In the genomic region with DNA sequence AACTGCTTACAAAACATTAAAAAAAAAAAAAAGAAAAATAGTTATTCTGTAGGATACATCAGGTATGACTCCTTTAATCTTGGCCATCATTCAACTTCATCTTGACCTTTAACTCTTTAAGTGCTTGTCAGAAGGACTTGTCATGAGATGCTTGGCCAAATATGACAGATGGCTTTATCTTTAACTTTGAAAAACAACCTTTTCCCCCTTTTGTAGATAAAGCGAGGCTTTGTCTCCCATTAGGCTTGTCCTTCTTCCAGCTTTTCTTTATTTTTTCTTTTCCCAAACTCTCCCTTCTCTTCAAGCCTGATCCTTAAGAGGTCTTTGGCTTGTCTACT, we compare ENCODE assay signal across 9 cellular contexts. TPM values are rescaled to one million over a fixed set of nuclear protein-coding genes. Genes with fewer than 3 reads are reported as not detected.
DNase-seq lines count a peak whose midpoint lies in the region; ATAC-seq and TF ChIP-seq lines count a peak whose summit lies in the region.
"Had no signal": no experiment of that assay in that cellular context is flagged by ENCODE, and none has a peak within 500 bp of the region (broad histone marks: within the 10 kb centered on the region; RNA-seq: fewer than 3 reads in every experiment).

No MANE protein-coding gene starts in this region.

- H3K4me3 Mint-ChIP-seq in activated T-cell treated with anti-CD3 and anti-CD28 coated beads, Interleukin-2, amount 50 U/mL, for 72 hours, result peak overlapping the region; percentile 85 to 93
- peak overlapping the region; percentile 92 to 97 (median 96) for H3K4me3 Mint-ChIP-seq in T-cell
- peak overlapping the region; percentile 82 to 93 for H3K4me3 Mint-ChIP-seq in stimulated activated naive CD8-positive, alpha-beta T cell treated with anti-CD3 and anti-CD28 coated beads, Interleukin-15, amount 100 ng/mL, for 72 hours

- H3K9me3 Mint-ChIP-seq in activated T-cell treated with anti-CD3 and anti-CD28 coated beads, Interleukin-2, amount 50 U/mL, for 72 hours, result no peaks in the 10 kb centered on the region
- no peaks in the 10 kb centered on the region for H3K9me3 Mint-ChIP-seq in T-cell
- H3K9me3 Mint-ChIP-seq in stimulated activated naive CD8-positive, alpha-beta T cell treated with anti-CD3 and anti-CD28 coated beads, Interleukin-15, amount 100 ng/mL, for 72 hours, result no peaks in the 10 kb centered on the region

- ATAC-seq in activated T-cell treated with anti-CD3 and anti-CD28 coated beads, Interleukin-2, amount 50 U/mL, for 72 hours (replicated peaks in 1 of 2), result no peak
- ATAC-seq in T-cell (replicated peaks in 1 of 4) (no peak), HG03135 (IDR thresholded peaks at IDR 0.05; ENCODE audit: unreplicated experiment) (no peak), GM19328 (IDR thresholded peaks at IDR 0.05; ENCODE audit: unreplicated experiment) (no peak)
- no peak for ATAC-seq in stimulated activated naive CD8-positive, alpha-beta T cell treated with anti-CD3 and anti-CD28 coated beads, Interleukin-15, amount 100 ng/mL, for 72 hours

- peak overlapping the region; percentile 98 for H3K27ac Mint-ChIP-seq in activated T-cell treated with anti-CD3 and anti-CD28 coated beads, Interleukin-2, amount 50 U/mL, for 72 hours
- peak overlapping the region; percentile 66 to 87 for H3K27ac Mint-ChIP-seq in T-cell
- peak overlapping the region; percentile 13 to 93 for H3K27ac Mint-ChIP-seq in stimulated activated naive CD8-positive, alpha-beta T cell treated with anti-CD3 and anti-CD28 coated beads, Interleukin-15, amount 100 ng/mL, for 72 hours

- CTCF ChIA-PET in T-cell (lab: Charles Lee), result no interaction called here

- peaks cover 61% of the 10 kb centered on the region for H3K4me1 Mint-ChIP-seq in activated T-cell treated with anti-CD3 and anti-CD28 coated beads, Interleukin-2, amount 50 U/mL, for 72 hours (ENCODE audit: low read depth)
- H3K4me1 Mint-ChIP-seq in T-cell, result peaks cover 66 to 72% (median 66%) of the 10 kb centered on the region in 3 donors
- H3K4me1 Mint-ChIP-seq in stimulated activated naive CD8-positive, alpha-beta T cell treated with anti-CD3 and anti-CD28 coated beads, Interleukin-15, amount 100 ng/mL, for 72 hours, result peaks cover 55% of the 10 kb centered on the region

- no peak for TF ChIP-seq CTCF in fibroblast of the aortic adventitia (IDR thresholded peaks at IDR 0.05; ENCODE audit: insufficient read depth, low read length)

- peak overlapping the region; percentile 94 for H3K4me3 ChIP-seq in fibroblast of the aortic adventitia (ENCODE audit: low read depth, low read length)

- POLR2A ChIA-PET in T-cell (lab: Charles Lee), result interaction anchor here (0.6 kb wide), 2 partner anchors 887 to 1453 kb away, joined by 3 to 9 read pairs; a partner anchor contains a TSS

- peaks cover 23 to 53% of the 10 kb centered on the region in 2 donors for H3K36me3 Mint-ChIP-seq in activated T-cell treated with anti-CD3 and anti-CD28 coated beads, Interleukin-2, amount 50 U/mL, for 72 hours (ENCODE audit: insufficient read depth in 2 of 2)
- peaks cover 21% of the 10 kb centered on the region for H3K36me3 Mint-ChIP-seq in T-cell

- H3K27me3 Mint-ChIP-seq in activated T-cell treated with anti-CD3 and anti-CD28 coated beads, Interleukin-2, amount 50 U/mL, for 72 hours (ENCODE audit: low read depth), result no peaks in the 10 kb centered on the region
- no peaks in the 10 kb centered on the region for H3K27me3 Mint-ChIP-seq in T-cell
- H3K27me3 Mint-ChIP-seq in stimulated activated naive CD8-positive, alpha-beta T cell treated with anti-CD3 and anti-CD28 coated beads, Interleukin-15, amount 100 ng/mL, for 72 hours, result no peaks in the 10 kb centered on the region

- no peak for DNase-seq in activated T-cell treated with anti-CD3 and anti-CD28 coated beads, Interleukin-2, amount 50 U/mL, for 72 hours
- no peak for DNase-seq in activated T-cell treated with anti-CD3 and anti-CD28 coated beads, Interleukin-2, amount 50 U/mL, for 1 hour
- DNase-seq in T-cell, result no peak
- no peak for DNase-seq in fibroblast of the aortic adventitia (ENCODE audit: low read depth)
- no peak for DNase-seq in stimulated activated naive CD8-positive, alpha-beta T cell treated with anti-CD3 and anti-CD28 coated beads, Interleukin-15, amount 100 ng/mL, for 72 hours
- no peak for DNase-seq in NCI-H2227 treated with DMSO at 0.1 percent for 48 hours (lab: John Stamatoyannopoulos, UW)
- DNase-seq: amniotic stem cell had no signal

RNA-seq across cellular contexts. Expression of a gene that starts 2.3 kb away (rescaled TPM):
- total RNA-seq in activated T-cell treated with anti-CD3 and anti-CD28 coated beads, Interleukin-2, amount 50 U/mL, for 72 hours, result 100 to 1,000 TPM; 217 to 264 TPM
- total RNA-seq in T-cell, result 100 to 1,000 TPM; 145 to 240 (median 153) TPM
- 86.4 and 127 TPM in 2 replicates for total RNA-seq in fibroblast of the aortic adventitia (ENCODE audit: low replicate concordance)

RNA-seq across cellular contexts. Expression of a gene that starts 18.2 kb away (rescaled TPM):
- total RNA-seq in activated T-cell treated with anti-CD3 and anti-CD28 coated beads, Interleukin-2, amount 50 U/mL, for 72 hours, result 100 to 1,000 TPM; 187 to 196 TPM
- total RNA-seq in T-cell (100 to 1,000 TPM; 135 to 159 (median 139) TPM), fibroblast of the aortic adventitia (ENCODE audit: low replicate concordance) (133 and 134 TPM in 2 replicates)
